In genomic region chr7:134646425-134647305, GRCh38 we compare ENCODE assay signal across 8 cellular contexts. TPM values are rescaled to one million over a fixed set of nuclear protein-coding genes. Genes with fewer than 3 reads are reported as not detected.
DNase-seq lines count a peak whose midpoint lies in the region; ATAC-seq and TF ChIP-seq lines count a peak whose summit lies in the region.

Gene BPGM, plus strand, starts transcription at chr7:134646853. Its CDS starts 14,655 bp downstream, at chr7:134661508.

- no peaks in the 10 kb centered on the region for H3K36me3 ChIP-seq in thyroid gland

- peak; percentile 70 to 99 for TF ChIP-seq POLR2A in thyroid gland (IDR thresholded peaks at IDR 0.05)

- no peak within 1 kb of the TSS for H3K4me3 Mint-ChIP-seq in activated naive CD8-positive, alpha-beta T cell treated with anti-CD3 and anti-CD28 coated beads, Interleukin-2, amount 10 ng/mL, durations not matched to agents 7 days and 5 days
- no peak within 1 kb of the TSS for H3K4me3 Mint-ChIP-seq in osteocyte (ENCODE audit: unreplicated experiment)

- no peaks in the 10 kb centered on the region for H3K9me3 ChIP-seq in thyroid gland

- POLR2A ChIA-PET in activated naive CD8-positive, alpha-beta T cell treated with anti-CD3 and anti-CD28 coated beads, Interleukin-2, amount 10 ng/mL, durations not matched to agents 7 days and 5 days (lab: Charles Lee): interaction anchor here (0.8 to 2.7 kb wide), 15 partner anchors 8 to 524 kb away, joined by 3 to 12 read pairs (median 4); partner anchors contain the start of genes AKR1B1, CYREN and TMEM140

- ATAC-seq in HG02623 (IDR thresholded peaks at IDR 0.05; ENCODE audit: unreplicated experiment): peak; percentile 99
- peak; percentile 99 for ATAC-seq in activated naive CD8-positive, alpha-beta T cell treated with anti-CD3 and anti-CD28 coated beads, Interleukin-2, amount 10 ng/mL, durations not matched to agents 7 days and 5 days (ENCODE audit: low read depth)

- TF ChIP-seq CTCF in GM12864 (IDR thresholded peaks at IDR 0.05; ENCODE audit: low read depth, low read length, missing control alignments) (peak; percentile 43), osteocyte (IDR thresholded peaks at IDR 0.05) (peak; percentile 37), thyroid gland (IDR thresholded peaks at IDR 0.05) (peak in 2 of 6 experiments; percentile 17 to 43)

- peaks cover 10% of the 10 kb centered on the region for H3K36me3 Mint-ChIP-seq in activated naive CD8-positive, alpha-beta T cell treated with anti-CD3 and anti-CD28 coated beads, Interleukin-2, amount 10 ng/mL, durations not matched to agents 7 days and 5 days
- H3K36me3 Mint-ChIP-seq in osteocyte (ENCODE audit: unreplicated experiment): no peaks in the 10 kb centered on the region

- no peaks in the 10 kb centered on the region for H3K9me3 Mint-ChIP-seq in activated naive CD8-positive, alpha-beta T cell treated with anti-CD3 and anti-CD28 coated beads, Interleukin-2, amount 10 ng/mL, durations not matched to agents 7 days and 5 days
- peaks cover 2% of the 10 kb centered on the region for H3K9me3 Mint-ChIP-seq in osteocyte (ENCODE audit: unreplicated experiment)

- H3K27me3 ChIP-seq in thyroid gland: no peaks in the 10 kb centered on the region

- H3K4me1 Mint-ChIP-seq in activated naive CD8-positive, alpha-beta T cell treated with anti-CD3 and anti-CD28 coated beads, Interleukin-2, amount 10 ng/mL, durations not matched to agents 7 days and 5 days: peaks cover 14% of the 10 kb centered on the region
- peaks cover 14% of the 10 kb centered on the region for H3K4me1 Mint-ChIP-seq in osteocyte (ENCODE audit: unreplicated experiment)

- 0 to 1% methylated on average over 32 to 33 of the region's 36 CpGs for WGBS in thyroid gland, 2 donors

- peak; percentile 100 for DNase-seq in GM12864 (ENCODE audit: low read depth)
- DNase-seq in NCI-H1092 treated with DMSO at 0.1 percent for 48 hours (lab: John Stamatoyannopoulos, UW): peak; percentile 100
- DNase-seq in SKM-1 (lab: John Stamatoyannopoulos, UW; ENCODE audit: unreplicated experiment): peak; percentile 99
- DNase-seq in activated naive CD8-positive, alpha-beta T cell treated with anti-CD3 and anti-CD28 coated beads, Interleukin-2, amount 10 ng/mL, durations not matched to agents 7 days and 5 days: peak; percentile 88
- peak; percentile 94 to 100 (median 98) for DNase-seq in head of caudate nucleus
- peak; percentile 99 for DNase-seq in osteocyte (ENCODE audit: extremely low spot score, unreplicated experiment)
- peak; percentile 96 to 97 for DNase-seq in thyroid gland

- H3K27ac ChIP-seq in thyroid gland: peak within 1 kb of the TSS; percentile 51 to 74 (median 63)

- H3K27me3 Mint-ChIP-seq in activated naive CD8-positive, alpha-beta T cell treated with anti-CD3 and anti-CD28 coated beads, Interleukin-2, amount 10 ng/mL, durations not matched to agents 7 days and 5 days: no peaks in the 10 kb centered on the region
- H3K27me3 Mint-ChIP-seq in osteocyte (ENCODE audit: unreplicated experiment): peaks cover 6% of the 10 kb centered on the region

- H3K27ac Mint-ChIP-seq in activated naive CD8-positive, alpha-beta T cell treated with anti-CD3 and anti-CD28 coated beads, Interleukin-2, amount 10 ng/mL, durations not matched to agents 7 days and 5 days: no peak within 1 kb of the TSS
- no peak within 1 kb of the TSS for H3K27ac Mint-ChIP-seq in osteocyte (ENCODE audit: unreplicated experiment)

- H3K4me1 ChIP-seq in thyroid gland: peaks cover 7 to 11% of the 10 kb centered on the region in 2 donors

- intact Hi-C loops in head of caudate nucleus (cut with DNase I) (no loop called here), thyroid gland (cut with DNase I) (no loop called here)

- H3K4me3 ChIP-seq in GM12864 (ENCODE audit: low read depth, low read length) (peak within 1 kb of the TSS; percentile 63), thyroid gland (replicated peaks in 1 of 3) (peak within 1 kb of the TSS in 2 of 3 donors; percentile 51 to 76)

RNA-seq across cellular contexts. Expression of gene BPGM, which starts in this region (rescaled TPM):
- 10 to 100 TPM; 13.1 to 13.2 TPM for total RNA-seq in activated naive CD8-positive, alpha-beta T cell treated with anti-CD3 and anti-CD28 coated beads, Interleukin-2, amount 10 ng/mL, durations not matched to agents 7 days and 5 days
- 11.6 and 13.3 TPM in 2 replicates for total RNA-seq in osteocyte
- total RNA-seq in thyroid gland: 10 to 100 TPM; 11.9 to 23.9 (median 15.7) TPM

Comparison
In these comparisons a context has a peak if more than half of its experiments do, and no peak if none do; other contexts are left out.
1. Peak in every context shown above with its lines: DNase-seq, ATAC-seq, H3K4me3 ChIP-seq and H3K27ac ChIP-seq.